ENCODE assay signal across 17 cellular contexts in the genomic region with DNA sequence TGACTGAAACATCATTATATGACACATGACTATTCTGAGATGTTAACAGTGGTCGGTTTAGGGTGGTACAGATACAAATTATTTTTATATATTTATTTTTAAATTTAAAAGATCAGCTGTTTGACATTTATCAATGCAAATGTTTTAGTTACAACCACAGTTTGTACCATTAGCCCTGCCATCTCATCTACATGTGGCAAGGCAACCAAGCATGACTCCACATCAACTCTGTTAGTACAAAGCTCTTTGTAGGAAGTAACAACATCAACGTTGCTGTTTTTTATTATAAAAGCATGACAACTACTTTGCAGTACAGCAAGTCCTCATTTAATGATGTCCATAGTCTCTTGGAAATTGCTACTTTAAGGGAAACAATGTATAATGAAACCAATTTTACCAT. TPM values are rescaled to one million over a fixed set of nuclear protein-coding genes. Genes with fewer than 3 reads are reported as not detected.
DNase-seq lines count a peak whose midpoint lies in the region; ATAC-seq and TF ChIP-seq lines count a peak whose summit lies in the region.
"Had no signal": no experiment of that assay in that cellular context is flagged by ENCODE, and none has a peak within 500 bp of the region (broad histone marks: within the 10 kb centered on the region; RNA-seq: fewer than 3 reads in every experiment).

No MANE protein-coding gene starts in this region.

- H3K27ac Mint-ChIP-seq in activated B cell treated with CpG ODN at 0.5 μM for 24 hours (peak overlapping the region; percentile 30), memory B cell (peak overlapping the region; percentile 38)
- H3K27ac Mint-ChIP-seq in stimulated activated naive B cell treated with anti-CD40 and anti-IgM and Interleukin-4, amounts not matched to agents 10 μg/mL and 1 μg/mL and 100 μg/mL, for 72 hours: no peak overlapping the region
- H3K27ac Mint-ChIP-seq: CD14-positive monocyte; CD4-positive, alpha-beta memory T cell; GM23338 had no signal

- H3K4me3 ChIP-seq in DOHH2 (ENCODE audit: low read length) (no peak overlapping the region), left ventricle myocardium inferior (no peak overlapping the region)
- H3K4me3 ChIP-seq: GM23338 had no signal

- H3K4me3 Mint-ChIP-seq in activated B cell treated with CpG ODN at 0.5 μM for 24 hours (no peak overlapping the region), memory B cell (peak overlapping the region; percentile 5)
- H3K4me3 Mint-ChIP-seq in stimulated activated naive B cell treated with anti-CD40 and anti-IgM and Interleukin-4, amounts not matched to agents 10 μg/mL and 1 μg/mL and 100 μg/mL, for 72 hours: no peak overlapping the region
- H3K4me3 Mint-ChIP-seq: CD14-positive monocyte; CD4-positive, alpha-beta memory T cell; GM23338 had no signal

- POLR2A ChIA-PET in activated B cell treated with CpG ODN at 0.5 μM for 24 hours (lab: Charles Lee): interaction anchor here (0.7 to 1.3 kb wide), 5 partner anchors 20 to 1585 kb away, joined by 3 to 5 read pairs (median 4); no protein-coding TSS in a partner anchor

- TF ChIP-seq CTCF in DOHH2 (IDR thresholded peaks at IDR 0.05; ENCODE audit: low read depth, low read length, poor library complexity, severe bottlenecking): no peak
- no peak for TF ChIP-seq CTCF in activated B cell treated with CpG ODN at 0.5 μM for 24 hours (IDR thresholded peaks at IDR 0.05)
- TF ChIP-seq CTCF in left ventricle myocardium inferior (IDR thresholded peaks at IDR 0.05; ENCODE audit: borderline replicate concordance): no peak

- H3K27me3 Mint-ChIP-seq in activated B cell treated with CpG ODN at 0.5 μM for 24 hours: no peaks in the 10 kb centered on the region
- no peaks in the 10 kb centered on the region for H3K27me3 Mint-ChIP-seq in memory B cell
- H3K27me3 Mint-ChIP-seq in stimulated activated naive B cell treated with anti-CD40 and anti-IgM and Interleukin-4, amounts not matched to agents 10 μg/mL and 1 μg/mL and 100 μg/mL, for 72 hours: no peaks in the 10 kb centered on the region
- H3K27me3 Mint-ChIP-seq: CD4-positive, alpha-beta memory T cell had no signal

- CTCF ChIA-PET in activated B cell treated with CpG ODN at 0.5 μM for 24 hours (lab: Charles Lee): no interaction called here

- H3K27me3 ChIP-seq in DOHH2 (ENCODE audit: control insufficient read depth, low read length) (no peaks in the 10 kb centered on the region), left ventricle myocardium inferior (ENCODE audit: low read depth) (peaks cover 53% of the 10 kb centered on the region)

- H3K4me1 ChIP-seq in DOHH2 (ENCODE audit: control insufficient read depth, low read length) (peaks cover 49% of the 10 kb centered on the region), left ventricle myocardium inferior (no peaks in the 10 kb centered on the region)

- H3K27ac ChIP-seq in DOHH2 (ENCODE audit: low read depth, low read length) (no peak overlapping the region), left ventricle myocardium inferior (replicated peaks) (no peak overlapping the region)
- H3K27ac ChIP-seq: HL-60 had no signal

- H3K9me2 ChIP-seq in DOHH2 (replicated peaks; ENCODE audit: control insufficient read depth, low read length): no peaks in the 10 kb centered on the region

- H4K20me1 ChIP-seq in DOHH2 (ENCODE audit: control insufficient read depth, insufficient read depth, low read depth, low read length): no peaks in the 10 kb centered on the region

- H3K9me3 Mint-ChIP-seq in activated B cell treated with CpG ODN at 0.5 μM for 24 hours: no peaks in the 10 kb centered on the region
- H3K9me3 Mint-ChIP-seq in memory B cell: no peaks in the 10 kb centered on the region
- peaks cover 0 to 2% of the 10 kb centered on the region in 2 donors for H3K9me3 Mint-ChIP-seq in stimulated activated naive B cell treated with anti-CD40 and anti-IgM and Interleukin-4, amounts not matched to agents 10 μg/mL and 1 μg/mL and 100 μg/mL, for 72 hours
- H3K9me3 Mint-ChIP-seq: CD4-positive, alpha-beta memory T cell; GM23338 had no signal

- H3K9me3 ChIP-seq in DOHH2 (ENCODE audit: control insufficient read depth, insufficient read depth, low read length) (no peaks in the 10 kb centered on the region), left ventricle myocardium inferior (replicated peaks) (no peaks in the 10 kb centered on the region)

- H3F3A ChIP-seq in DOHH2 (ENCODE audit: control insufficient read depth, insufficient read depth): peaks cover 5% of the 10 kb centered on the region; the same call in 1 of the 2 replicates

- no peaks in the 10 kb centered on the region for H3K36me3 ChIP-seq in DOHH2 (ENCODE audit: control insufficient read depth, low read length)
- H3K36me3 ChIP-seq in left ventricle myocardium inferior: no peaks in the 10 kb centered on the region

- intact Hi-C loops in activated B cell treated with CpG ODN at 0.5 μM for 24 hours (cut with micrococcal nuclease) (no loop called here), left ventricle myocardium inferior (cut with micrococcal nuclease) (no loop called here)

- H3K36me3 Mint-ChIP-seq in activated B cell treated with CpG ODN at 0.5 μM for 24 hours (ENCODE audit: low read depth) (no peaks in the 10 kb centered on the region), memory B cell (peaks cover 2% of the 10 kb centered on the region)
- H3K36me3 Mint-ChIP-seq in stimulated activated naive B cell treated with anti-CD40 and anti-IgM and Interleukin-4, amounts not matched to agents 10 μg/mL and 1 μg/mL and 100 μg/mL, for 72 hours: peaks cover 0 to 2% of the 10 kb centered on the region in 2 donors
- H3K36me3 Mint-ChIP-seq: CD14-positive monocyte; CD4-positive, alpha-beta memory T cell had no signal

- ATAC-seq in activated B cell treated with CpG ODN at 0.5 μM for 24 hours (ENCODE audit: low read depth) (peak; percentile 76), memory B cell (ENCODE audit: low read depth) (peak; percentile 80), HG03280 (IDR thresholded peaks at IDR 0.05; ENCODE audit: unreplicated experiment) (no peak)
- ATAC-seq in stimulated activated naive B cell treated with anti-CD40 and anti-IgM and Interleukin-4, amounts not matched to agents 10 μg/mL and 1 μg/mL and 100 μg/mL, for 72 hours (replicated peaks): peak; percentile 65 to 77
- ATAC-seq: GM23338 had no signal

- H3K4me2 ChIP-seq in DOHH2 (ENCODE audit: low read length): peak overlapping the region; percentile 40; the same call in 1 of the 2 replicates
- H3K4me2 ChIP-seq: GM23338 had no signal

- no peaks in the 10 kb centered on the region for H3K79me2 ChIP-seq in DOHH2 (ENCODE audit: control insufficient read depth, low read length)

- H3K4me1 Mint-ChIP-seq in activated B cell treated with CpG ODN at 0.5 μM for 24 hours (peaks cover 48% of the 10 kb centered on the region), memory B cell (peaks cover 32% of the 10 kb centered on the region)
- peaks cover 23 to 44% of the 10 kb centered on the region in 2 donors for H3K4me1 Mint-ChIP-seq in stimulated activated naive B cell treated with anti-CD40 and anti-IgM and Interleukin-4, amounts not matched to agents 10 μg/mL and 1 μg/mL and 100 μg/mL, for 72 hours
- H3K4me1 Mint-ChIP-seq: GM23338 had no signal

- no peak for DNase-seq in activated B cell treated with CpG ODN at 0.5 μM for 24 hours
- no peak for DNase-seq in memory B cell (ENCODE audit: low spot score in 2 of 2)
- no peak for DNase-seq in stimulated activated naive B cell treated with anti-CD40 and anti-IgM and Interleukin-4, amounts not matched to agents 10 μg/mL and 1 μg/mL and 100 μg/mL, for 72 hours
- no peak for DNase-seq in left ventricle myocardium inferior
- DNase-seq in activated naive CD4-positive, alpha-beta T cell (lab: John Stamatoyannopoulos, UW): no peak
- DNase-seq: ACHN; CD4-positive, alpha-beta memory T cell; DMS79 treated with DMSO at 0.1 percent for 48 hours; EL; HCEC 1CT had no signal

RNA-seq across cellular contexts. Expression of gene ENTHD1, which starts 40.8 kb away (rescaled TPM):
- 0.15 TPM in 1 of 2 replicates, not detected in the other for total RNA-seq in activated B cell treated with CpG ODN at 0.5 μM for 24 hours
- not detected for total RNA-seq in left ventricle myocardium inferior
- total RNA-seq: G401, GM23338, HT1080 had no signal

RNA-seq across cellular contexts. Expression of gene GRAP2, which starts 48.1 kb away (rescaled TPM):
- total RNA-seq in activated B cell treated with CpG ODN at 0.5 μM for 24 hours (4.2 and 4.3 TPM in 2 replicates), left ventricle myocardium inferior (1.6 TPM)
